12 cellular contexts compared by ENCODE assay signal in genomic region chr4:2436301-2436700, GRCh38. TPM values are rescaled to one million over a fixed set of nuclear protein-coding genes. Genes with fewer than 3 reads are reported as not detected.
DNase-seq lines count a peak whose midpoint lies in the region; TF ChIP-seq lines count a peak whose summit lies in the region.
"Had no signal": no experiment of that assay in that cellular context is flagged by ENCODE, and none has a peak within 500 bp of the region (broad histone marks: within the 10 kb centered on the region; RNA-seq: fewer than 3 reads in every experiment).

No MANE protein-coding gene starts in this region.

- no peak overlapping the region for H3K9ac ChIP-seq in endodermal cell (ENCODE audit: extremely low read depth, low read length, poor library complexity, severe bottlenecking)

- H3K36me3 ChIP-seq in endodermal cell (ENCODE audit: control insufficient read depth, insufficient read depth, low read length) = no peaks in the 10 kb centered on the region
- H3K36me3 ChIP-seq: tibial artery had no signal

- no peak overlapping the region for H3K27ac ChIP-seq in endodermal cell (ENCODE audit: low read depth, low read length)
- H3K27ac ChIP-seq: tibial artery had no signal

- H3K27me3 ChIP-seq in endodermal cell (ENCODE audit: control insufficient read depth, insufficient read depth, low read length, poor library complexity, severe bottlenecking) = no peaks in the 10 kb centered on the region

- no peaks in the 10 kb centered on the region for H3K9me3 Mint-ChIP-seq in endodermal cell
- H3K9me3 Mint-ChIP-seq: activated T-cell treated with anti-CD3 and anti-CD28 coated beads, Interleukin-2, amount 50 U/mL, for 4 hours had no signal

- H3K27me3 Mint-ChIP-seq in endodermal cell (ENCODE audit: insufficient read depth) = peaks cover 7% of the 10 kb centered on the region

- H3K9me3 ChIP-seq in endodermal cell (ENCODE audit: control insufficient read depth, low read length) = no peaks in the 10 kb centered on the region
- H3K9me3 ChIP-seq: tibial artery had no signal

- peak; percentile 40 for TF ChIP-seq CTCF in endodermal cell (conservative IDR thresholded peaks at IDR 0.05)

- DNase-seq in DMS 273 (lab: John Stamatoyannopoulos, UW; ENCODE audit: unreplicated experiment) (peak; percentile 53), DMS 273 treated with DMSO at 0.1 percent for 48 hours (lab: John Stamatoyannopoulos, UW) (no peak), NCI-H460 (ENCODE audit: extremely low read depth, low read depth) (peak; percentile 39), endodermal cell (peak; percentile 45), occipital lobe (lab: John Stamatoyannopoulos, UW) (peak; percentile 32), HK-2 (ENCODE audit: unreplicated experiment) (no peak), LoVo (ENCODE audit: low spot score) (no peak)
- no peak for DNase-seq in stimulated activated CD4-positive, alpha-beta T cell treated with anti-CD3 and anti-CD28 coated beads, Interleukin-2, amount 100 ng/mL, for 24 hours
- DNase-seq: 8988T; activated T-cell treated with anti-CD3 and anti-CD28 coated beads, Interleukin-2, amount 50 U/mL, for 4 hours; T-helper 9 cell had no signal

- H3K4me3 Mint-ChIP-seq in endodermal cell = no peak overlapping the region
- H3K4me3 Mint-ChIP-seq: activated T-cell treated with anti-CD3 and anti-CD28 coated beads, Interleukin-2, amount 50 U/mL, for 4 hours had no signal

- no peak overlapping the region for H3K4me3 ChIP-seq in endodermal cell (ENCODE audit: low read length)
- H3K4me3 ChIP-seq: tibial artery had no signal

- H3K36me3 Mint-ChIP-seq in endodermal cell (ENCODE audit: low read depth) = no peaks in the 10 kb centered on the region

- 78 to 84% methylated on average over 10 of the region's 10 CpGs for WGBS in endodermal cell (ENCODE audit: insufficient coverage in 1 of 2, insufficient read length in 1 of 2), 2 experiments

- H3K27ac Mint-ChIP-seq in endodermal cell = no peak overlapping the region

- peaks cover 2% of the 10 kb centered on the region for H3K4me1 Mint-ChIP-seq in endodermal cell

- no peaks in the 10 kb centered on the region for H3K4me1 ChIP-seq in endodermal cell (ENCODE audit: control insufficient read depth, insufficient read depth, low read length)

RNA-seq across cellular contexts. Expression of gene CFAP99, which starts 17.5 kb away (rescaled TPM):
- not detected in 2 replicates for total RNA-seq in NCI-H460 (2014; rRNA removed; shearing (Covaris generic))
- polyA plus RNA-seq in NCI-H460 (2014; cell fraction: nucleus; rRNA removed) = not detected in 2 replicates
- not detected for total RNA-seq in endodermal cell
- not detected for polyA plus RNA-seq in endodermal cell (2013, experiment 1 of 2)
- polyA plus RNA-seq in endodermal cell (2013, experiment 2 of 2) = not detected
- not detected for total RNA-seq in occipital lobe
- total RNA-seq: activated T-cell treated with anti-CD3 and anti-CD28 coated beads, Interleukin-2, amount 50 U/mL, for 4 hours had no signal

RNA-seq across cellular contexts. Expression of gene ZFYVE28, which starts 17.9 kb away (rescaled TPM):
- total RNA-seq in NCI-H460 (2014; rRNA removed; shearing (Covaris generic)) = 7.1 and 10.0 TPM in 2 replicates
- 29.1 and 44.9 TPM in 2 replicates for polyA plus RNA-seq in NCI-H460 (2014; cell fraction: nucleus; rRNA removed)
- 1 to 10 TPM in 1 of 2 donors, under 1 TPM in 1; 0.73 to 1.6 TPM for total RNA-seq in endodermal cell
- 0.32 TPM for polyA plus RNA-seq in endodermal cell (2013, experiment 1 of 2)
- 0.29 TPM for polyA plus RNA-seq in endodermal cell (2013, experiment 2 of 2)
- total RNA-seq in occipital lobe = 3.7 TPM

RNA-seq across cellular contexts. Expression of gene RNF4, which starts 32.6 kb away (rescaled TPM):
- 53.3 and 61.6 TPM in 2 replicates for total RNA-seq in NCI-H460 (2014; rRNA removed; shearing (Covaris generic))
- 37.9 and 41.1 TPM in 2 replicates for polyA plus RNA-seq in NCI-H460 (2014; cell fraction: nucleus; rRNA removed)
- total RNA-seq in endodermal cell (10 to 100 TPM; 73.2 to 93.6 TPM), occipital lobe (29.6 TPM)
- 68.6 TPM for polyA plus RNA-seq in endodermal cell (2013, experiment 1 of 2)
- polyA plus RNA-seq in endodermal cell (2013, experiment 2 of 2) = 67.6 TPM

Comparison
In these comparisons a context has a peak if more than half of its experiments do, and no peak if none do; other contexts are left out.
1. DNase-seq: peak in DMS 273 (single experiment), NCI-H460 (single experiment), endodermal cell (single experiment) and occipital lobe (single experiment); none in DMS 273 treated with DMSO at 0.1 percent for 48 hours (single experiment), HK-2 (single experiment), LoVo (single experiment) and stimulated activated CD4-positive, alpha-beta T cell treated with anti-CD3 and anti-CD28 coated beads, Interleukin-2, amount 100 ng/mL, for 24 hours (0 of 2).